Comparison of ENCODE assay signal across 19 cellular contexts in genomic region chr10:63657812-63658211, GRCh38.
DNase-seq lines count a peak whose midpoint lies in the region; ATAC-seq and TF ChIP-seq lines count a peak whose summit lies in the region.
"Had no signal": no experiment of that assay in that cellular context is flagged by ENCODE, and none has a peak within 500 bp of the region (broad histone marks: within the 10 kb centered on the region; RNA-seq: fewer than 3 reads in every experiment).

No MANE protein-coding gene starts in this region.

- H3K27ac Mint-ChIP-seq in glutamatergic neuron (ENCODE audit: unreplicated experiment): peak overlapping the region; percentile 86
- H3K27ac Mint-ChIP-seq: B cell, CD14-positive monocyte had no signal

- H3K36me3 Mint-ChIP-seq in glutamatergic neuron (ENCODE audit: unreplicated experiment): no peaks in the 10 kb centered on the region
- H3K36me3 Mint-ChIP-seq: CD14-positive monocyte had no signal

- H3K27me3 Mint-ChIP-seq in glutamatergic neuron (ENCODE audit: unreplicated experiment): no peaks in the 10 kb centered on the region
- H3K27me3 Mint-ChIP-seq: B cell had no signal

- H3K9me3 Mint-ChIP-seq in glutamatergic neuron (ENCODE audit: unreplicated experiment): peaks cover 4% of the 10 kb centered on the region

- H3K4me1 Mint-ChIP-seq in glutamatergic neuron (ENCODE audit: low read depth, unreplicated experiment): peaks cover 17% of the 10 kb centered on the region
- H3K4me1 Mint-ChIP-seq: B cell, CD14-positive monocyte had no signal

- peak; percentile 22 for DNase-seq in DMS 273 treated with DMSO at 0.1 percent for 48 hours (lab: John Stamatoyannopoulos, UW)
- DNase-seq in NCI-H1694 (lab: John Stamatoyannopoulos, UW): peak; percentile 11
- DNase-seq in NCI-H69 (lab: John Stamatoyannopoulos, UW): peak; percentile 44
- peak; percentile 51 for DNase-seq in glutamatergic neuron
- no peak for DNase-seq in LoVo (ENCODE audit: low spot score)
- DNase-seq in iPS-NIHi11 (ENCODE audit: low spot score): no peak
- DNase-seq: KG1, NCI-H1105 treated with DMSO at 0.1 percent for 48 hours, NCI-H187 treated with DMSO at 0.1 percent for 48 hours, NCI-H2107, NCI-H748 treated with DMSO at 0.1 percent for 48 hours, SJCRH30, T-helper 1 cell had no signal

- H3K4me3 Mint-ChIP-seq in glutamatergic neuron (ENCODE audit: unreplicated experiment): no peak overlapping the region
- H3K4me3 Mint-ChIP-seq: B cell, CD14-positive monocyte had no signal

- ATAC-seq in HG03442 (IDR thresholded peaks at IDR 0.05; ENCODE audit: unreplicated experiment) (no peak), GM18520 (IDR thresholded peaks at IDR 0.05; ENCODE audit: unreplicated experiment) (no peak)
- ATAC-seq: A549, GM12878 had no signal

- no peak for TF ChIP-seq CTCF in glutamatergic neuron (IDR thresholded peaks at IDR 0.05; ENCODE audit: partially characterized antibody, unreplicated experiment)

Comparison
In these comparisons a context has a peak if more than half of its experiments do, and no peak if none do; other contexts are left out.
1. DNase-seq: peak in DMS 273 treated with DMSO at 0.1 percent for 48 hours (single experiment), NCI-H1694 (single experiment), NCI-H69 (single experiment) and glutamatergic neuron (single experiment); none in LoVo (single experiment) and iPS-NIHi11 (single experiment).